Comparison of ENCODE assay signal across 9 cellular contexts in the genomic region with DNA sequence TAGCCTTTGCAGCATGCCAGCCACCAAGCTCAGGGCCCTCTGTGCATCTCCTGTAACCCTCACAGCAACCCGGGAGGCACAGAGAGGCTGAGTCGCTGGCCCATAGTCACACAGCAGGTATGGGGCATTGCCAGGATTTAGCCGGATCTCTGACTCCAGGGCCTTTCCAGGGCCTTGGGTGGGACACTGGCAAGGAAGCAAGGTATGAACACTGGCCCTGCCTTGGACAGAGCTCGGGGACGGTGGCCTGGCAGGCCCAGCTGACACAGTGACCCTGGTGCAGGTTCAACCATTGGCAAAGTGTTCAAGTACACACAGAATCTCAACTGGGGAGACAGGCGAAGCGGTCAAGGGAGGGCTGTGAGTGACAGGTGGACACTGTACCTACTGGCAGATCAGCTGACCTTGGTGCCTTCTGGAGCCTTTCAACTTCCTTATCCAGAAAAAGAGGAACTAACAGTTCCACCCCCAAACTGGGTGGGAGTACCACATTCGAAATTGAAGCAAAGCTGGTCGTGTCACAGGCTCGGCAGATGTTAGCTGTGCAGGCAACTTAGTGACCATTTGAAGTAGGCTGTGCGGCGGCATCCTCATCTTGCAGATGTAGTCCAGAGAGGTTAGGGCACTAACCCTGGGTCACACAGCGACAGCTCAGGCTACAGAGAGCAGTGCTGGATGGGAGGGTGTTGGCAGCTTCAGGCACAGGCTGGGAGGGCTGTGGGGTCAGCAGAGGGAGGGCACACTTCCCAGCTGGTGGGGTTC.
DNase-seq lines count a peak whose midpoint lies in the region; TF ChIP-seq lines count a peak whose summit lies in the region.
"Had no signal": no experiment of that assay in that cellular context is flagged by ENCODE, and none has a peak within 500 bp of the region (broad histone marks: within the 10 kb centered on the region; RNA-seq: fewer than 3 reads in every experiment).

No MANE protein-coding gene starts in this region.

- H3K4me1 ChIP-seq in DOHH2 (ENCODE audit: control insufficient read depth, low read length) = peaks cover 86% of the 10 kb centered on the region
- H3K4me1 ChIP-seq in Peyer's patch = peaks cover 8 to 83% (median 61%) of the 10 kb centered on the region in 4 donors
- H3K4me1 ChIP-seq in rectal smooth muscle tissue (ENCODE audit: control insufficient read depth, insufficient read depth, low read length) = peaks cover 72% of the 10 kb centered on the region

- H3K4me1 Mint-ChIP-seq in endothelial cell (ENCODE audit: unreplicated experiment) = peaks cover 64% of the 10 kb centered on the region

- peak overlapping the region; percentile 30 for H3K27ac Mint-ChIP-seq in endothelial cell (ENCODE audit: unreplicated experiment)

- H3K36me3 ChIP-seq in DOHH2 (ENCODE audit: control insufficient read depth, low read length) (no peaks in the 10 kb centered on the region), Peyer's patch (no peaks in the 10 kb centered on the region), rectal smooth muscle tissue (ENCODE audit: control insufficient read depth, insufficient read depth, low read length) (no peaks in the 10 kb centered on the region)

- peaks cover 4% of the 10 kb centered on the region for H3K36me3 Mint-ChIP-seq in endothelial cell (ENCODE audit: low read depth, unreplicated experiment)

- H3K4me2 ChIP-seq in DOHH2 (ENCODE audit: low read length) = peak overlapping the region; percentile 67

- no peak for TF ChIP-seq CTCF in DOHH2 (IDR thresholded peaks at IDR 0.05; ENCODE audit: low read depth, low read length, poor library complexity, severe bottlenecking)
- no peak for TF ChIP-seq CTCF in Peyer's patch (IDR thresholded peaks at IDR 0.05)
- TF ChIP-seq CTCF in endothelial cell (IDR thresholded peaks at IDR 0.05; ENCODE audit: unreplicated experiment) = no peak

- no peaks in the 10 kb centered on the region for H3K9me3 ChIP-seq in DOHH2 (ENCODE audit: control insufficient read depth, insufficient read depth, low read length)
- H3K9me3 ChIP-seq in Peyer's patch = no peaks in the 10 kb centered on the region

- no peak for TF ChIP-seq POLR2A in Peyer's patch (IDR thresholded peaks at IDR 0.05)

- no peaks in the 10 kb centered on the region for H3K27me3 ChIP-seq in DOHH2 (ENCODE audit: control insufficient read depth, low read length)
- H3K27me3 ChIP-seq in Peyer's patch = no peaks in the 10 kb centered on the region
- no peaks in the 10 kb centered on the region for H3K27me3 ChIP-seq in rectal smooth muscle tissue (ENCODE audit: control insufficient read depth, insufficient read depth, low read length)

- H3K27ac ChIP-seq in DOHH2 (ENCODE audit: low read depth, low read length) (peak overlapping the region; percentile 22), Peyer's patch (peak overlapping the region; percentile 21 to 84 (median 81)), rectal smooth muscle tissue (ENCODE audit: low read depth, low read length) (peak overlapping the region; percentile 98)

- no peaks in the 10 kb centered on the region for H3K9me2 ChIP-seq in DOHH2 (replicated peaks; ENCODE audit: control insufficient read depth, low read length)

- H3K9me3 Mint-ChIP-seq in endothelial cell (ENCODE audit: unreplicated experiment) = no peaks in the 10 kb centered on the region

- peaks cover 6% of the 10 kb centered on the region for H3F3A ChIP-seq in DOHH2 (ENCODE audit: control insufficient read depth, insufficient read depth)

- H3K4me3 ChIP-seq in DOHH2 (ENCODE audit: low read length) (peak overlapping the region; percentile 40), Peyer's patch (no peak overlapping the region), rectal smooth muscle tissue (ENCODE audit: low read length) (no peak overlapping the region)

- H3K9ac ChIP-seq in rectal smooth muscle tissue (ENCODE audit: low read length) = no peak overlapping the region

- no peak overlapping the region for H3K4me3 Mint-ChIP-seq in endothelial cell (ENCODE audit: unreplicated experiment)

- peaks cover 11% of the 10 kb centered on the region for H3K79me2 ChIP-seq in DOHH2 (ENCODE audit: control insufficient read depth, low read length)

- peak in 2 of 3 donors; percentile 76 to 77 for DNase-seq in Peyer's patch
- DNase-seq in endothelial cell (ENCODE audit: low spot score) = no peak
- DNase-seq in NCI-H1105 treated with DMSO at 0.1 percent for 48 hours (lab: John Stamatoyannopoulos, UW) = no peak
- DNase-seq in mesenteric fat pad (ENCODE audit: low spot score) = no peak
- no peak for DNase-seq in activated naive CD4-positive, alpha-beta T cell treated with Interleukin-2 at 50 U/mL for 16 hours
- DNase-seq in SK-N-DZ (ENCODE audit: low spot score) = no peak
- DNase-seq: NCI-H510A treated with DMSO at 0.1 percent for 48 hours had no signal

- H3K27me3 Mint-ChIP-seq in endothelial cell (ENCODE audit: unreplicated experiment) = peaks cover 19% of the 10 kb centered on the region

- no peaks in the 10 kb centered on the region for H4K20me1 ChIP-seq in DOHH2 (ENCODE audit: control insufficient read depth, insufficient read depth, low read depth, low read length)

Comparison
In these comparisons a context has a peak if more than half of its experiments do, and no peak if none do; other contexts are left out.
1. H3K27ac ChIP-seq: peak in every context shown above with its lines; median percentile 98 in rectal smooth muscle tissue; 81 in Peyer's patch; 22 in DOHH2.
2. DNase-seq: peak in Peyer's patch (2 of 3); none in endothelial cell (single experiment), NCI-H1105 treated with DMSO at 0.1 percent for 48 hours (single experiment), mesenteric fat pad (single experiment), activated naive CD4-positive, alpha-beta T cell treated with Interleukin-2 at 50 U/mL for 16 hours (single experiment) and SK-N-DZ (single experiment).